In genomic region chr19:58361900-58362271, GRCh38 we compare ENCODE assay signal across 8 cellular contexts. TPM values are rescaled to one million over a fixed set of nuclear protein-coding genes. Genes with fewer than 3 reads are reported as not detected.
DNase-seq lines count a peak whose midpoint lies in the region; ATAC-seq and TF ChIP-seq lines count a peak whose summit lies in the region.

No MANE protein-coding gene starts in this region.

- H3K4me3 Mint-ChIP-seq in MCF 10A (ENCODE audit: unreplicated experiment), result peak overlapping the region; percentile 99

- H3K4me1 Mint-ChIP-seq in MCF 10A (ENCODE audit: insufficient read depth, unreplicated experiment), result peaks cover 5% of the 10 kb centered on the region

- DNase-seq in ACHN (peak; percentile 38), SK-N-DZ (ENCODE audit: low spot score) (peak; percentile 50), MCF 10A (ENCODE audit: unreplicated experiment) (no peak), left lobe of liver (ENCODE audit: low spot score) (no peak), EL (no peak)
- DNase-seq in stimulated activated CD8-positive, alpha-beta memory T cell treated with anti-CD3 and anti-CD28 coated beads, Interleukin-12 subunit alpha, Interleukin-12 subunit beta, amount 100 ng/mL, for 4 hours (ENCODE audit: low read depth), result peak; percentile 32

- POLR2A ChIA-PET in MCF 10A (lab: Yijun Ruan, JAX), result interaction anchor here (0.6 to 4.1 kb wide), 29 partner anchors 8 to 1419 kb away, joined by 3 to 55 read pairs (median 7); partner anchors contain the start of genes ERVK3-1, RPS5, ZBTB45 and ZNF324B

- H3K27ac Mint-ChIP-seq in MCF 10A (ENCODE audit: low read depth, unreplicated experiment), result peak overlapping the region; percentile 99

- intact Hi-C loops in MCF 10A (cut with micrococcal nuclease), result loop anchor here (1.0 kb wide), 3 partner anchors 19 to 157 kb away; partner anchors contain the start of genes ZBTB45, ZNF837 and ZSCAN22

- TF ChIP-seq CTCF in MCF 10A (IDR thresholded peaks at IDR 0.05; ENCODE audit: unreplicated experiment), result no peak

- in situ Hi-C loops in ACHN (cut with HindIII; ENCODE audit: low pct_ligation_motif_present, low pct_unique_long_range_greater_than_20kb, low sequenced_read_pairs), result no loop called here

- BruUV-seq in MCF 10A (replicated peaks; lab: Mats Ljungman, UMichigan), result no TSS peak

- peak; percentile 4 for ATAC-seq in GM18508 (IDR thresholded peaks at IDR 0.05; ENCODE audit: insufficient read depth, unreplicated experiment)
- peak; percentile 27 for ATAC-seq in HG03460 (IDR thresholded peaks at IDR 0.05; ENCODE audit: unreplicated experiment)
- ATAC-seq in left lobe of liver, result peak; percentile 41

- no peaks in the 10 kb centered on the region for H3K27me3 Mint-ChIP-seq in MCF 10A (ENCODE audit: insufficient read depth, unreplicated experiment)

- CTCF ChIA-PET in MCF 10A (lab: Yijun Ruan, JAX), result interaction anchor here (1.2 to 2.6 kb wide), 2 partner anchors 12 to 44 kb away, joined by 3 to 11 read pairs; no protein-coding TSS in a partner anchor

- no peaks in the 10 kb centered on the region for H3K9me3 Mint-ChIP-seq in MCF 10A (ENCODE audit: unreplicated experiment)

- peaks cover 5% of the 10 kb centered on the region for H3K36me3 Mint-ChIP-seq in MCF 10A (ENCODE audit: insufficient read depth, unreplicated experiment)

RNA-seq across cellular contexts. Expression of gene ZNF497, which starts 0.7 kb away (rescaled TPM):
- polyA plus RNA-seq in SK-N-DZ (2014; cell fraction: cytosol; rRNA removed), result 1.2 and 1.5 TPM in 2 replicates
- polyA plus RNA-seq in SK-N-DZ (2014; cell fraction: nucleus; rRNA removed), result 3.8 and 6.7 TPM in 2 replicates
- 3.2 and 3.9 TPM in 2 replicates for total RNA-seq in MCF 10A (2022)
- total RNA-seq in left lobe of liver, result 2.4 TPM

RNA-seq across cellular contexts. Expression of gene A1BG, which starts 8.6 kb away (rescaled TPM):
- 31.4 and 35.2 TPM in 2 replicates for polyA plus RNA-seq in SK-N-DZ (2014; cell fraction: cytosol; rRNA removed)
- 33.5 and 55.0 TPM in 2 replicates for polyA plus RNA-seq in SK-N-DZ (2014; cell fraction: nucleus; rRNA removed)
- total RNA-seq in MCF 10A (2022), result 6.4 and 7.0 TPM in 2 replicates
- 1,433 TPM for total RNA-seq in left lobe of liver

RNA-seq across cellular contexts. Expression of gene ZNF837, which starts 18.9 kb away (rescaled TPM):
- polyA plus RNA-seq in SK-N-DZ (2014; cell fraction: cytosol; rRNA removed), result 2.4 and 4.2 TPM in 2 replicates
- polyA plus RNA-seq in SK-N-DZ (2014; cell fraction: nucleus; rRNA removed), result 1.7 and 5.6 TPM in 2 replicates
- total RNA-seq in MCF 10A (2022), result 1.5 and 1.7 TPM in 2 replicates
- total RNA-seq in left lobe of liver, result 2.9 TPM

RNA-seq across cellular contexts. Expression of gene RPS5, which starts 25.2 kb away (rescaled TPM):
- 2,519 and 3,162 TPM in 2 replicates for polyA plus RNA-seq in SK-N-DZ (2014; cell fraction: cytosol; rRNA removed)
- 1,307 and 1,926 TPM in 2 replicates for polyA plus RNA-seq in SK-N-DZ (2014; cell fraction: nucleus; rRNA removed)
- total RNA-seq in MCF 10A (2022) (1,779 and 1,872 TPM in 2 replicates), left lobe of liver (311 TPM)

RNA-seq across cellular contexts. Expression of gene RNF225, which starts 33.6 kb away (rescaled TPM):
- not detected in 2 replicates for polyA plus RNA-seq in SK-N-DZ (2014; cell fraction: cytosol; rRNA removed)
- polyA plus RNA-seq in SK-N-DZ (2014; cell fraction: nucleus; rRNA removed), result not detected in 2 replicates
- 0.63 and 0.98 TPM in 2 replicates for total RNA-seq in MCF 10A (2022)
- total RNA-seq in left lobe of liver, result not detected

Comparison
In these comparisons a context has a peak if more than half of its experiments do, and no peak if none do; other contexts are left out.
1. DNase-seq: peak in ACHN (single experiment), SK-N-DZ (single experiment) and stimulated activated CD8-positive, alpha-beta memory T cell treated with anti-CD3 and anti-CD28 coated beads, Interleukin-12 subunit alpha, Interleukin-12 subunit beta, amount 100 ng/mL, for 4 hours (single experiment); none in MCF 10A (single experiment), left lobe of liver (single experiment) and EL (single experiment).
2. RNA of gene A1BG, which starts 8.6 kb away (total RNA-seq): 1,433 TPM in left lobe of liver (single experiment); 6.4 to 7.0 TPM in MCF 10A; every median in the first group is over 100 times any median in the second.
3. Peak in every context shown above with its lines, with median percentiles within 50 percentile points of each other: ATAC-seq.